Comparison of ENCODE assay signal across 8 cellular contexts in genomic region chr22:42368379-42369249, GRCh38.
DNase-seq lines count a peak whose midpoint lies in the region; ATAC-seq and TF ChIP-seq lines count a peak whose summit lies in the region.

No MANE protein-coding gene starts in this region.

- intact Hi-C loops in testis (cut with DNase I; ENCODE audit: low total_unique reads) = no loop called here

- no peak overlapping the region; the same call in 1 of the 2 replicates for H3K9ac ChIP-seq in OCI-LY1 (ENCODE audit: low read length)

- no peak for TF ChIP-seq POLR2A in testis (IDR thresholded peaks at IDR 0.05)

- no peaks in the 10 kb centered on the region for H4K20me1 ChIP-seq in OCI-LY1 (ENCODE audit: insufficient read depth, low read length)

- H3K4me3 Mint-ChIP-seq in mesothelial cell of epicardium = peak overlapping the region; percentile 73

- DNase-seq in cardiac fibroblast (ENCODE audit: low read depth in 2 of 2) (no peak), mesothelial cell of epicardium (ENCODE audit: low spot score in 2 of 2, unreplicated experiment in 2 of 2) (peak in 1 of 2 experiments; percentile 54), testis (peak; percentile 20), NCI-H82 (lab: John Stamatoyannopoulos, UW) (no peak), HCEC 1CT (no peak)

- H3K4me3 ChIP-seq in GM08714 (ENCODE audit: low read length) (peak overlapping the region; percentile 58), OCI-LY1 (ENCODE audit: low read depth, low read length, poor library complexity, severe bottlenecking) (peak overlapping the region; percentile 62), cardiac fibroblast (replicated peaks in 1 of 2; ENCODE audit: low read depth in 2 of 2, low read length in 2 of 2) (peak overlapping the region; percentile 33 to 48), testis (peak overlapping the region; percentile 58 to 63)

- H3F3A ChIP-seq in OCI-LY1 (ENCODE audit: insufficient read depth, low read length) = no peaks in the 10 kb centered on the region

- H3K79me2 ChIP-seq in OCI-LY1 (ENCODE audit: insufficient read depth, low read length) = no peaks in the 10 kb centered on the region

- ATAC-seq in HG02588 (IDR thresholded peaks at IDR 0.05; ENCODE audit: unreplicated experiment) = peak; percentile 22

- 2 to 8% methylated on average over 22 to 76 of the region's 86 CpGs for WGBS in testis, 2 donors

- H3K27ac Mint-ChIP-seq in mesothelial cell of epicardium = no peak overlapping the region

- H3K4me1 ChIP-seq in OCI-LY1 (ENCODE audit: insufficient read depth, low read length, severe bottlenecking) (peaks cover 14% of the 10 kb centered on the region), testis (peaks cover 31% of the 10 kb centered on the region)

- H3K9me3 ChIP-seq in OCI-LY1 (ENCODE audit: low read length) (no peaks in the 10 kb centered on the region), testis (no peaks in the 10 kb centered on the region)

- H3K9me3 Mint-ChIP-seq in mesothelial cell of epicardium = no peaks in the 10 kb centered on the region

- H3K27me3 ChIP-seq in OCI-LY1 (ENCODE audit: insufficient read depth, low read length) (peaks cover 26% of the 10 kb centered on the region), testis (no peaks in the 10 kb centered on the region)

- TF ChIP-seq CTCF in OCI-LY1 (IDR thresholded peaks at IDR 0.05; ENCODE audit: low read length) (no peak), cardiac fibroblast (IDR thresholded peaks at IDR 0.05; ENCODE audit: low read depth, low read length) (no peak), mesothelial cell of epicardium (IDR thresholded peaks at IDR 0.05; ENCODE audit: unreplicated experiment) (no peak), testis (IDR thresholded peaks at IDR 0.05) (no peak)

- H3K36me3 Mint-ChIP-seq in mesothelial cell of epicardium = no peaks in the 10 kb centered on the region

- H3K4me2 ChIP-seq in OCI-LY1 (ENCODE audit: low read length) = peak overlapping the region; percentile 82

- no peaks in the 10 kb centered on the region for H3K9me2 ChIP-seq in OCI-LY1 (ENCODE audit: low read depth, low read length)

- peaks cover 44% of the 10 kb centered on the region for H3K4me1 Mint-ChIP-seq in mesothelial cell of epicardium

- H2AFZ ChIP-seq in OCI-LY1 (ENCODE audit: low read length) = no peak overlapping the region

- peaks cover 47% of the 10 kb centered on the region for H3K27me3 Mint-ChIP-seq in mesothelial cell of epicardium (ENCODE audit: low read depth)

- no peaks in the 10 kb centered on the region for H3K36me3 ChIP-seq in OCI-LY1 (ENCODE audit: insufficient read depth, low read length)
- H3K36me3 ChIP-seq in testis (ENCODE audit: low read depth, missing control alignments) = no peaks in the 10 kb centered on the region

- H3K27ac ChIP-seq in OCI-LY1 (ENCODE audit: low read depth, low read length, poor library complexity, severe bottlenecking) (no peak overlapping the region), testis (no peak overlapping the region)
